1 cellular context compared by ENCODE assay signal in genomic region chr5:153941265-153941664, GRCh38.
TF ChIP-seq lines count a peak whose summit lies in the region.

No MANE protein-coding gene starts in this region.

TF ChIP-seq in HEK293, 187 proteins besides CTCF, POLR2A, EP300 and RAD21 (continued from another document):
- TF ChIP-seq TRIM28 (IDR thresholded peaks at IDR 0.05; ENCODE audit: borderline replicate concordance, low read length): peak; percentile 56; the same call in 1 of the 2 replicates
- TF ChIP-seq ZNF48 (tag by site-specific recombination; IDR thresholded peaks at IDR 0.05): no peak
